Comparison of ENCODE assay signal across 8 cellular contexts in the genomic region with DNA sequence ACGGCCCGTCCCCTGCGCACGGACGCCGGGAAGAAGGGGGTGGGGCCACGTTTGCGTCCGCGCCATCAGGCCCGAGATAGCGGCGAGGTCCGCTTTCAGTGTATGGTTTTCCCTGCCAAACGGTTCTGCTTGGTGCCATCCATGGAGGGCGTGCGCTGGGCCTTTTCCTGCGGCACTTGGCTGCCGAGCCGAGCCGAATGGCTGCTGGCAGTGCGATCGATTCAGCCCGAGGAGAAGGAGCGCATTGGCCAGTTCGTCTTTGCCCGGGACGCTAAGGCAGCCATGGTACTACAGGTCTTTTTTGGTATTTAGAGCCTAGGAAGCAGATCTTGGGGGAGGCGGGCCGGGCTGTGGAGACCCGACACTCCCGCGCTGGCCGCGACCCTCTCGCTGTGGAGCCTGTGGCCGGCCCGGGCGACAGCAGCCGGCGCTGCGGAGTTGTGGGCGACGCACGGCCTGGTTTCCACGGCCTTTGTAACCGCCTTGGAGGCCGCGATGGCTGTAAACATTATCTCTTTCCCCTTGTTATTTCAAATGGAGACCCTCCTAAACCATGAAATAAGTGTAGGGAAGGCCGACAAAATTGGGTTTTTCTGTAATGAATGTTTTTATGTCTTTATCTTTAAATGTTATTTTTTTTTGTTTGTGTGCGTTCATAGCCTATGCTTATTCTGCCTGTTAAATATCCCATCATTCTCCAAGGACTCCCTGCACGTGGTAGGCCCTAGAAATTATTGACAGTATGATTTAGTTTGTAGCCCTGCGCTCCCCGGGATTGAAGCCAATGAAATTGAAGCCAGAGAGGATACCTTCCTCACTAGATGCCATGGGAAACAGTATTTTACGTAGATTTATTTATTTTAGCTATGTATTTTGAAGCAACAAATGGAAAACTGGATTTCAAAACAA. TPM values are rescaled to one million over a fixed set of nuclear protein-coding genes. Genes with fewer than 3 reads are reported as not detected.
DNase-seq lines count a peak whose midpoint lies in the region; ATAC-seq, FAIRE-seq and TF ChIP-seq lines count a peak whose summit lies in the region.

A gene with protein sequence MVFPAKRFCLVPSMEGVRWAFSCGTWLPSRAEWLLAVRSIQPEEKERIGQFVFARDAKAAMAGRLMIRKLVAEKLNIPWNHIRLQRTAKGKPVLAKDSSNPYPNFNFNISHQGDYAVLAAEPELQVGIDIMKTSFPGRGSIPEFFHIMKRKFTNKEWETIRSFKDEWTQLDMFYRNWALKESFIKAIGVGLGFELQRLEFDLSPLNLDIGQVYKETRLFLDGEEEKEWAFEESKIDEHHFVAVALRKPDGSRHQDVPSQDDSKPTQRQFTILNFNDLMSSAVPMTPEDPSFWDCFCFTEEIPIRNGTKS (plus strand): TSS at position 54 of the 909 bp plus-strand sequence. CDS start 49 bp downstream, at position 103.

- peak within 1 kb of the TSS; percentile 93 for H3K4me3 ChIP-seq in NT2/D1 (ENCODE audit: insufficient read length, low read depth)
- peak within 1 kb of the TSS; percentile 57 for H3K4me3 ChIP-seq in bronchial epithelial cell (ENCODE audit: low read depth, low read length)
- H3K4me3 ChIP-seq in small intestine (ENCODE audit: low read depth in 1 of 2, low read length in 2 of 2), result peak within 1 kb of the TSS; percentile 97 to 98

- no peak for FAIRE-seq in bronchial epithelial cell (lab: Jason Lieb, UNC)
- FAIRE-seq in small intestine (lab: Jason Lieb, UNC), result no peak

- TF ChIP-seq CTCF in bronchial epithelial cell (IDR thresholded peaks at IDR 0.05; ENCODE audit: insufficient read depth, low read length, severe bottlenecking), result no peak

- no peaks in the 10 kb centered on the region for H3K4me1 ChIP-seq in NT2/D1 (ENCODE audit: insufficient read depth, insufficient read length)
- peaks cover 0 to 6% of the 10 kb centered on the region in 2 donors for H3K4me1 ChIP-seq in small intestine (ENCODE audit: control insufficient read depth in 2 of 2, insufficient read depth in 1 of 2, low read depth in 1 of 2, low read length in 1 of 2)

- ATAC-seq in GM19324 (IDR thresholded peaks at IDR 0.05; ENCODE audit: low FRiP score, unreplicated experiment) (peak; percentile 22), HG03342 (IDR thresholded peaks at IDR 0.05; ENCODE audit: unreplicated experiment) (peak; percentile 25)

- DNase-seq in Daoy (ENCODE audit: low read depth), result peak; percentile 17
- peak; percentile 2 for DNase-seq in NT2/D1 (ENCODE audit: low read depth, low spot score)
- DNase-seq in bronchial epithelial cell (ENCODE audit: low read depth), result peak; percentile 28
- DNase-seq in islet precursor cell, result peak; percentile 75
- DNase-seq in small intestine, result peak; percentile 44
- DNase-seq in activated effector memory CD4-positive, alpha-beta T cell treated with Interleukin-2 at 50 U/mL for 16 hours, result no peak

- H3K36me3 ChIP-seq in NT2/D1 (ENCODE audit: insufficient read depth, insufficient read length, low read length) (peaks cover 31% of the 10 kb centered on the region), bronchial epithelial cell (ENCODE audit: control insufficient read depth, insufficient read depth, low read length) (peaks cover 13% of the 10 kb centered on the region), small intestine (ENCODE audit: control insufficient read depth in 2 of 2, insufficient read depth in 2 of 2, low read length in 2 of 2) (peaks cover 0 to 6% of the 10 kb centered on the region in 2 donors)

- 0 to 1% (median 0%) methylated on average over 55 of the region's 55 CpGs for WGBS in small intestine, 3 donors

- H3K27me3 ChIP-seq in NT2/D1 (ENCODE audit: insufficient read depth, insufficient read length), result no peaks in the 10 kb centered on the region
- H3K27me3 ChIP-seq in bronchial epithelial cell (ENCODE audit: control insufficient read depth, insufficient read depth, low read length), result no peaks in the 10 kb centered on the region
- no peaks in the 10 kb centered on the region for H3K27me3 ChIP-seq in small intestine (ENCODE audit: control insufficient read depth in 2 of 2, insufficient read depth in 2 of 2, low read length in 2 of 2)

- peak within 1 kb of the TSS; percentile 92 to 100 for H3K27ac ChIP-seq in small intestine (ENCODE audit: low read depth in 1 of 2, low read length in 1 of 2)

- H3K9me3 ChIP-seq in NT2/D1 (ENCODE audit: insufficient read depth, low read length), result no peaks in the 10 kb centered on the region
- no peaks in the 10 kb centered on the region for H3K9me3 ChIP-seq in small intestine (ENCODE audit: control insufficient read depth, low read depth)

- H3K9ac ChIP-seq in NT2/D1 (ENCODE audit: insufficient read length, low read depth), result peak within 1 kb of the TSS; percentile 98

RNA-seq across cellular contexts. Expression of the gene that starts here (rescaled TPM):
- 72.8 and 87.9 TPM in 2 replicates for total RNA-seq in Daoy (2014; rRNA removed; shearing (Covaris generic))
- 48.4 and 53.9 TPM in 2 replicates for total RNA-seq in bronchial epithelial cell
- 10 to 100 TPM in 2 of 3 donors, 1 to 10 TPM in 1; 9.8 to 12.5 (median 10.5) TPM for polyA plus RNA-seq in small intestine
